ENCODE assay signal across 8 cellular contexts in genomic region chr12:27821259-27821973, GRCh38. TPM values are rescaled to one million over a fixed set of nuclear protein-coding genes. Genes with fewer than 3 reads are reported as not detected.
DNase-seq lines count a peak whose midpoint lies in the region; ATAC-seq and TF ChIP-seq lines count a peak whose summit lies in the region.

No MANE protein-coding gene starts in this region.

- 14% methylated on average over 7 of the region's 7 CpGs for WGBS in upper lobe of left lung, 2 donors

- ATAC-seq in CD8-positive, alpha-beta T cell, result no peak
- ATAC-seq in GM21529 (IDR thresholded peaks at IDR 0.05; ENCODE audit: unreplicated experiment) (peak; percentile 15), upper lobe of left lung (ENCODE audit: low FRiP score in 2 of 2) (peak in 1 of 2 donors; percentile 79), GM18868 (IDR thresholded peaks at IDR 0.05; ENCODE audit: unreplicated experiment) (no peak)

- H3K36me3 ChIP-seq in CD8-positive, alpha-beta T cell (ENCODE audit: insufficient read depth, low read length), result no peaks in the 10 kb centered on the region
- H3K36me3 ChIP-seq in upper lobe of left lung, result no peaks in the 10 kb centered on the region

- no peak for TF ChIP-seq POLR2A in upper lobe of left lung (IDR thresholded peaks at IDR 0.05)

- TF ChIP-seq EP300 in upper lobe of left lung (IDR thresholded peaks at IDR 0.05), result no peak

- no peaks in the 10 kb centered on the region for H3K9me3 Mint-ChIP-seq in CD8-positive, alpha-beta T cell

- peak overlapping the region; percentile 44 for H3K4me3 Mint-ChIP-seq in CD8-positive, alpha-beta T cell

- H3K27me3 ChIP-seq in CD8-positive, alpha-beta T cell (ENCODE audit: insufficient read depth, low read length), result no peaks in the 10 kb centered on the region
- no peaks in the 10 kb centered on the region for H3K27me3 ChIP-seq in upper lobe of left lung

- no peak overlapping the region for H3K4me3 ChIP-seq in CD8-positive, alpha-beta T cell (ENCODE audit: low read depth, low read length)
- H3K4me3 ChIP-seq in upper lobe of left lung, result no peak overlapping the region

- CTCF ChIA-PET in CD8-positive, alpha-beta T cell (lab: Charles Lee), result interaction anchor here (0.6 to 4.8 kb wide), 30 partner anchors 9 to 707 kb away, joined by 3 to 76 read pairs (median 4); partner anchors contain the start of genes KLHL42 and MANSC4

- peak in 5 of 7 experiments; percentile 3 to 35 (median 23) for DNase-seq in CD8-positive, alpha-beta T cell
- DNase-seq in NCI-H2029 treated with DMSO at 0.1 percent for 48 hours (lab: John Stamatoyannopoulos, UW) (peak; percentile 39), UCSD-AML1 (lab: John Stamatoyannopoulos, UW; ENCODE audit: unreplicated experiment) (peak; percentile 37), ecto neural progenitor cell (ENCODE audit: low spot score) (peak; percentile 57), medulla oblongata (ENCODE audit: extremely low spot score) (peak; percentile 86), upper lobe of left lung (no peak)

- peak; percentile 72 for TF ChIP-seq CTCF in CD8-positive, alpha-beta T cell (IDR thresholded peaks at IDR 0.05)
- TF ChIP-seq CTCF in upper lobe of left lung (IDR thresholded peaks at IDR 0.05), result peak; percentile 56 to 82 (median 70)

- no peaks in the 10 kb centered on the region for H3K36me3 Mint-ChIP-seq in CD8-positive, alpha-beta T cell

- no peak overlapping the region for H3K27ac ChIP-seq in CD8-positive, alpha-beta T cell (ENCODE audit: low read depth, low read length)
- no peak overlapping the region for H3K27ac ChIP-seq in upper lobe of left lung

- peaks cover 13% of the 10 kb centered on the region for H3K4me1 Mint-ChIP-seq in CD8-positive, alpha-beta T cell (ENCODE audit: low read depth)

- H3K27me3 Mint-ChIP-seq in CD8-positive, alpha-beta T cell (ENCODE audit: low read depth), result no peaks in the 10 kb centered on the region

- H3K4me1 ChIP-seq in CD8-positive, alpha-beta T cell (ENCODE audit: insufficient read depth, low read length), result no peaks in the 10 kb centered on the region
- peaks cover 3 to 17% (median 4%) of the 10 kb centered on the region in 4 donors for H3K4me1 ChIP-seq in upper lobe of left lung

- H3K9me3 ChIP-seq in CD8-positive, alpha-beta T cell (ENCODE audit: low read length), result no peaks in the 10 kb centered on the region
- no peaks in the 10 kb centered on the region for H3K9me3 ChIP-seq in upper lobe of left lung

- H3K27ac Mint-ChIP-seq in CD8-positive, alpha-beta T cell, result peak overlapping the region; percentile 82

- POLR2A ChIA-PET in CD8-positive, alpha-beta T cell (lab: Charles Lee), result interaction anchor here (0.5 to 1.2 kb wide), 2 partner anchors 112 to 460 kb away, joined by 3 to 5 read pairs; no protein-coding TSS in a partner anchor

- intact Hi-C loops in CD8-positive, alpha-beta T cell (cut with DNase I, micrococcal nuclease), result loop anchor here (1.0 to 5.0 kb wide), 3 partner anchors 41 to 121 kb away; partner anchors contain the start of genes KLHL42 (in 1 of the 2) and MANSC4 (in 1 of the 2)

RNA-seq across cellular contexts. Expression of gene MANSC4, which starts 41.4 kb away (rescaled TPM):
- total RNA-seq in CD8-positive, alpha-beta T cell, result not detected
- not detected for total RNA-seq in upper lobe of left lung

RNA-seq across cellular contexts. Expression of gene KLHL42, which starts 41.4 kb away (rescaled TPM):
- total RNA-seq in CD8-positive, alpha-beta T cell, result 10 to 100 TPM; 11.0 to 11.1 TPM
- total RNA-seq in upper lobe of left lung, result 10 to 100 TPM; 18.5 to 46.1 (median 22.6) TPM

Comparison
In these comparisons a context has a peak if more than half of its experiments do, and no peak if none do; other contexts are left out.
1. DNase-seq: peak in CD8-positive, alpha-beta T cell (5 of 7), NCI-H2029 treated with DMSO at 0.1 percent for 48 hours (single experiment), UCSD-AML1 (single experiment), ecto neural progenitor cell (single experiment) and medulla oblongata (single experiment); none in upper lobe of left lung (0 of 2).